In genomic region chr3:14791343-14791945, GRCh38 we compare ENCODE assay signal across 8 cellular contexts. TPM values are rescaled to one million over a fixed set of nuclear protein-coding genes. Genes with fewer than 3 reads are reported as not detected.
A peak's percentile ranks its signal among the peaks of the same experiment; 100 is the strongest.
DNase-seq lines count a peak whose midpoint lies in the region; ATAC-seq and TF ChIP-seq lines count a peak whose summit lies in the region.

No MANE protein-coding gene starts in this region.

- WGBS in testis, 2 donors, result 41 to 54% methylated on average over 10 to 15 of the region's 15 CpGs

- no peak overlapping the region for H3K27ac ChIP-seq in VCaP
- peak overlapping the region in 1 of 2 donors; percentile 60 for H3K27ac ChIP-seq in coronary artery
- H3K27ac ChIP-seq in testis, result no peak overlapping the region

- DNase-seq in GM03348 (ENCODE audit: low spot score), result peak; percentile 58
- DNase-seq in MG63, result peak; percentile 40
- DNase-seq in coronary artery (ENCODE audit: low spot score), result peak; percentile 75
- peak; percentile 76 to 86 for DNase-seq in lung microvascular endothelial cell (ENCODE audit: low read depth in 2 of 2)
- DNase-seq in testis, result peak; percentile 82
- DNase-seq in middle frontal gyrus (ENCODE audit: extremely low spot score, low spot score), result no peak

- H3K4me3 ChIP-seq in MG63 (no peak overlapping the region), coronary artery (no peak overlapping the region), testis (no peak overlapping the region)

- no peak for ATAC-seq in GM19351 (IDR thresholded peaks at IDR 0.05; ENCODE audit: unreplicated experiment)

- H3K9me3 ChIP-seq in MG63, result no peaks in the 10 kb centered on the region
- no peaks in the 10 kb centered on the region for H3K9me3 ChIP-seq in testis

- no peaks in the 10 kb centered on the region for H3K36me3 ChIP-seq in MG63
- H3K36me3 ChIP-seq in testis (ENCODE audit: low read depth, missing control alignments), result no peaks in the 10 kb centered on the region

- H3K27me3 ChIP-seq in MG63 (no peaks in the 10 kb centered on the region), testis (no peaks in the 10 kb centered on the region)

- no peak for TF ChIP-seq POLR2A in testis (IDR thresholded peaks at IDR 0.05)

- TF ChIP-seq CTCF in VCaP (conservative IDR thresholded peaks at IDR 0.05) (peak; percentile 97), coronary artery (IDR thresholded peaks at IDR 0.05) (peak; percentile 48), testis (IDR thresholded peaks at IDR 0.05) (peak; percentile 37 to 71 (median 63))

- intact Hi-C loops in testis (cut with DNase I; ENCODE audit: low total_unique reads), result loop anchor here (10.0 kb wide), 1 partner anchor 123 kb away; no protein-coding TSS in a partner anchor

- no peaks in the 10 kb centered on the region for H3K4me1 ChIP-seq in testis

RNA-seq across cellular contexts. Expression of gene FGD5, which starts 27.3 kb away (rescaled TPM):
- total RNA-seq in MG63 (2014; rRNA removed; shearing (Covaris generic); ENCODE audit: low replicate concordance), result 0.40 TPM in 1 of 2 replicates, not detected in the other
- total RNA-seq in lung microvascular endothelial cell, result 74.3 and 86.1 TPM in 2 replicates
- total RNA-seq in testis, result 10 to 100 TPM; 14.4 to 17.8 TPM
- polyA plus RNA-seq in testis (ENCODE audit: insufficient read depth, low read depth, low replicate concordance), result 15.6 TPM

Comparison
In these comparisons a context has a peak if more than half of its experiments do, and no peak if none do; other contexts are left out.
1. RNA of gene FGD5, which starts 27.3 kb away (total RNA-seq): 74.3 to 86.1 TPM in lung microvascular endothelial cell and 14.4 to 17.8 TPM in testis; 0.40 TPM in MG63; every median in the first group is over 10 times any median in the second.
2. Peak in every context shown above with its lines, with median percentiles within 50 percentile points of each other: CTCF ChIP-seq.